ENCODE assay signal across 8 cellular contexts in the genomic region with DNA sequence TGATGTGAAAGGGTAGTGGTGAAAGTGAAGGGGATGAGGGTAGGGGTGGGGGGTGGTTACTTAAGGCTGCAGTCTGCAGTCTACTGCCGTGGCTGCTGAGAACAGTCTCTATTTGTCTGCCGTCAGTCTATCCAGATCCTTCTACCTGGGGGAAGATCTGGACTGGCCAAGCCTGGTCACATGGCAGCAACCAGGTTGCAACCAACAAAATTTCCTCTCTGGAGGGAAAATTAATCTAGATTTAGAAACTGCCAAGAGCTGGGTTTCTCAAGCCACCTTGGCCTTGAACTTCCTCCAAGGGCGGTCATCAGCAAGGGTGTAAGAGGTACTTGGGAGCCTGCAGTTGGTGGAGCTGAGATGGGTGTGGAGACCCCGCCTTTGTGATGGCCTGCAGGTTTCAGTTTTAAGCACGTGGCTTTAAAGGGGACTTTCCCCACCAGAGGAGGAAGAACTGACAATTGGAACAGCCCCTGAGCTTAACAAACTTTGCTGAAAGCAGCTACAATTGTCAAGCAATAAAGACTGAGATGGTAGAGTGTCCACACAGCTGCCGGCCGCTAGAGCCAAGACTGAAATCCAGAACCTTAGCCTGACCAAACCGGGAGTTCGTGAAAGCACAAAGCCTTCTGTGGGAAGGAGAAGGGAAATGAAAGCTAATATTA. TPM values are rescaled to one million over a fixed set of nuclear protein-coding genes. Genes with fewer than 3 reads are reported as not detected.
DNase-seq lines count a peak whose midpoint lies in the region; ATAC-seq and TF ChIP-seq lines count a peak whose summit lies in the region.

No MANE protein-coding gene starts in this region.

- H3K4me3 Mint-ChIP-seq in Caco-2 (ENCODE audit: unreplicated experiment) = no peak overlapping the region

- H3K9me3 ChIP-seq in OCI-LY1 (ENCODE audit: low read length) (no peaks in the 10 kb centered on the region), Caco-2 (no peaks in the 10 kb centered on the region)

- H3K79me2 ChIP-seq in OCI-LY1 (ENCODE audit: insufficient read depth, low read length) = no peaks in the 10 kb centered on the region

- POLR2A ChIA-PET in Caco-2 (lab: Charles Lee) = no interaction called here

- H3K4me1 ChIP-seq in OCI-LY1 (ENCODE audit: insufficient read depth, low read length, severe bottlenecking) (peaks cover 31% of the 10 kb centered on the region), Caco-2 (peaks cover 6% of the 10 kb centered on the region; the same call in 1 of the 2 replicates)

- no peaks in the 10 kb centered on the region for H3K27me3 Mint-ChIP-seq in Caco-2 (ENCODE audit: insufficient read depth, unreplicated experiment)

- peak; percentile 75 for DNase-seq in activated naive CD4-positive, alpha-beta T cell treated with Interleukin-2 at 50 U/mL for 16 hours
- peak; percentile 84 for DNase-seq in stimulated activated CD4-positive, alpha-beta T cell treated with anti-CD3 and anti-CD28 coated beads, Interleukin-15, amount 100 ng/mL, for 24 hours
- DNase-seq in Caco-2 = no peak
- no peak for DNase-seq in foreskin fibroblast
- DNase-seq in H7 = no peak

- peak; percentile 78 for ATAC-seq in GM18498 (IDR thresholded peaks at IDR 0.05; ENCODE audit: unreplicated experiment)
- ATAC-seq in HG02678 (IDR thresholded peaks at IDR 0.05; ENCODE audit: unreplicated experiment) = peak; percentile 82

- H4K20me1 ChIP-seq in OCI-LY1 (ENCODE audit: insufficient read depth, low read length) = no peaks in the 10 kb centered on the region

- peak overlapping the region; percentile 46 for H3K4me3 ChIP-seq in OCI-LY1 (ENCODE audit: low read depth, low read length, poor library complexity, severe bottlenecking)
- H3K4me3 ChIP-seq in Caco-2 (ENCODE audit: low read depth, low read length) = no peak overlapping the region
- H3K4me3 ChIP-seq in foreskin fibroblast (ENCODE audit: low read depth in 1 of 2, low read length in 2 of 2) = no peak overlapping the region
- no peak overlapping the region for H3K4me3 ChIP-seq in H7 (ENCODE audit: insufficient read depth, low read depth, low read length)

- intact Hi-C loops in Caco-2 (cut with micrococcal nuclease; ENCODE audit: unreplicated experiment) = no loop called here

- no peak overlapping the region for H3K27ac Mint-ChIP-seq in Caco-2 (ENCODE audit: unreplicated experiment)

- H3F3A ChIP-seq in OCI-LY1 (ENCODE audit: insufficient read depth, low read length) = no peaks in the 10 kb centered on the region

- peak overlapping the region; percentile 84 for H3K9ac ChIP-seq in OCI-LY1 (ENCODE audit: low read length)

- H3K9me3 Mint-ChIP-seq in Caco-2 (ENCODE audit: unreplicated experiment) = no peaks in the 10 kb centered on the region

- H3K27me3 ChIP-seq in OCI-LY1 (ENCODE audit: insufficient read depth, low read length) (no peaks in the 10 kb centered on the region), Caco-2 (replicated peaks; ENCODE audit: control insufficient read depth, insufficient read depth, low read length) (no peaks in the 10 kb centered on the region), H7 (ENCODE audit: control insufficient read depth, insufficient read depth, low read length) (no peaks in the 10 kb centered on the region)

- no peaks in the 10 kb centered on the region for H3K36me3 Mint-ChIP-seq in Caco-2 (ENCODE audit: insufficient read depth, unreplicated experiment)

- CTCF ChIA-PET in Caco-2 (lab: Charles Lee) = interaction anchor here (1.4 kb wide), 1 partner anchor 14 kb away, joined by 5 read pairs; no protein-coding TSS in a partner anchor

- TF ChIP-seq CTCF in OCI-LY1 (IDR thresholded peaks at IDR 0.05; ENCODE audit: low read length) = no peak
- TF ChIP-seq CTCF in Caco-2 (IDR thresholded peaks at IDR 0.05; ENCODE audit: insufficient read depth in 1 of 2, low read depth in 1 of 2, low read length in 1 of 2, severe bottlenecking in 1 of 2, unreplicated experiment in 1 of 2) = no peak
- TF ChIP-seq CTCF in foreskin fibroblast (IDR thresholded peaks at IDR 0.05; ENCODE audit: low read depth, low read length) = no peak

- no peaks in the 10 kb centered on the region for H3K9me2 ChIP-seq in OCI-LY1 (ENCODE audit: low read depth, low read length)

- BruUV-seq in Caco-2 (replicated peaks; lab: Mats Ljungman, UMichigan) = no TSS peak

- H3K36me3 ChIP-seq in OCI-LY1 (ENCODE audit: insufficient read depth, low read length) (no peaks in the 10 kb centered on the region), Caco-2 (ENCODE audit: control insufficient read depth, insufficient read depth, low read length) (no peaks in the 10 kb centered on the region), H7 (replicated peaks; ENCODE audit: control insufficient read depth, insufficient read depth, low read length) (no peaks in the 10 kb centered on the region)

- H3K27ac ChIP-seq in OCI-LY1 (ENCODE audit: low read depth, low read length, poor library complexity, severe bottlenecking) = peak overlapping the region; percentile 99

- peaks cover 7% of the 10 kb centered on the region for H3K4me1 Mint-ChIP-seq in Caco-2 (ENCODE audit: low read depth, unreplicated experiment)

- peak overlapping the region; percentile 83 for H3K4me2 ChIP-seq in OCI-LY1 (ENCODE audit: low read length)

- H2AFZ ChIP-seq in OCI-LY1 (ENCODE audit: low read length) = no peak overlapping the region

RNA-seq across cellular contexts. Expression of gene KCMF1, which starts 31.4 kb away (rescaled TPM):
- 81.5 and 83.4 TPM in 2 replicates for total RNA-seq in Caco-2 (2022)
- 108 and 138 TPM in 2 replicates for total RNA-seq in H7 (2014; rRNA removed; shearing (Covaris generic))

RNA-seq across cellular contexts. Expression of gene TMSB10, which starts 34.1 kb away (rescaled TPM):
- total RNA-seq in Caco-2 (2022) = 1,258 and 1,458 TPM in 2 replicates
- total RNA-seq in H7 (2014; rRNA removed; shearing (Covaris generic)) = 1,705 and 2,421 TPM in 2 replicates

RNA-seq across cellular contexts. Expression of gene TRABD2A, which starts 58.7 kb away (rescaled TPM):
- 1.3 and 1.4 TPM in 2 replicates for total RNA-seq in Caco-2 (2022)
- 4.2 and 7.6 TPM in 2 replicates for total RNA-seq in H7 (2014; rRNA removed; shearing (Covaris generic))

Comparison
In these comparisons a context has a peak if more than half of its experiments do, and no peak if none do; other contexts are left out.
1. DNase-seq: peak in activated naive CD4-positive, alpha-beta T cell treated with Interleukin-2 at 50 U/mL for 16 hours (single experiment) and stimulated activated CD4-positive, alpha-beta T cell treated with anti-CD3 and anti-CD28 coated beads, Interleukin-15, amount 100 ng/mL, for 24 hours (single experiment); none in Caco-2 (0 of 2), foreskin fibroblast (0 of 2) and H7 (single experiment).